ENCODE assay signal across 17 cellular contexts in the genomic region with DNA sequence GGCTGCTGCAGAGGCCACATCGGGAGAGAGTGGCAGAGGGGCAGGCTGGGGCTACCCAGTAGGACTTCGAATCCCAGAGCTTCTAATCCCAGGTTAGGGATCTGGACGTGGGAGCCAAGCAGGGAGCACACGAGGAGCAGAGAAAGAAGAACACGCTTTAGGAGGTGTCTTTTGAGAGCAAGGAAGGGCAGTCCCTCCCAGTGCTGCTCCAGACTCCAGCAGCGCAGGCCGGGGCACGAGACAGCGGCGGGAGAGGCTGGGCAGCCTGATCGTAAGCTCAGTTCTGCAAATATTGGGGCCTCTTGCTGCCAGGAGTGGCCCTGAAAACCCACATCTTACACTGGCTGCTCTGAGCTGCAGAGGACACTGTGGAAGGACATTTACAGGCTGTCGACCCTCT.
DNase-seq lines count a peak whose midpoint lies in the region; ATAC-seq and TF ChIP-seq lines count a peak whose summit lies in the region.
"Had no signal": no experiment of that assay in that cellular context is flagged by ENCODE, and none has a peak within 500 bp of the region (broad histone marks: within the 10 kb centered on the region; RNA-seq: fewer than 3 reads in every experiment).

No MANE protein-coding gene starts in this region.

- H3K4me1 Mint-ChIP-seq in stimulated activated naive B cell treated with anti-CD40 and anti-IgM and Interleukin-4, amounts not matched to agents 10 μg/mL and 1 μg/mL and 100 μg/mL, for 72 hours = peaks cover 38 to 50% of the 10 kb centered on the region in 2 donors

- H3K36me3 ChIP-seq in SJCRH30 = no peaks in the 10 kb centered on the region
- peaks cover 18% of the 10 kb centered on the region for H3K36me3 ChIP-seq in lower lobe of right lung

- peak overlapping the region; percentile 22; the same call in 1 of the 2 replicates for H3K27ac ChIP-seq in SJCRH30
- H3K27ac ChIP-seq in dorsolateral prefrontal cortex = peak overlapping the region; percentile 50 to 93 (median 86)
- H3K27ac ChIP-seq in lower lobe of right lung = peak overlapping the region; percentile 65
- H3K27ac ChIP-seq: HL-60, SK-N-MC had no signal

- no peaks in the 10 kb centered on the region for H3K9me3 ChIP-seq in SJCRH30 (replicated peaks)
- H3K9me3 ChIP-seq in lower lobe of right lung = no peaks in the 10 kb centered on the region

- H3K27me3 Mint-ChIP-seq in stimulated activated naive B cell treated with anti-CD40 and anti-IgM and Interleukin-4, amounts not matched to agents 10 μg/mL and 1 μg/mL and 100 μg/mL, for 72 hours = no peaks in the 10 kb centered on the region
- H3K27me3 Mint-ChIP-seq: B cell had no signal

- H3K4me1 ChIP-seq in SJCRH30 (peaks cover 8% of the 10 kb centered on the region), lower lobe of right lung (peaks cover 37% of the 10 kb centered on the region)

- intact Hi-C loops in dorsolateral prefrontal cortex (cut with DNase I) (loop anchor here (2.0 to 10.0 kb wide), 4 partner anchors 49 to 293 kb away; a partner anchor contains a TSS), lower lobe of right lung (cut with DNase I) (no loop called here)

- H3K4me3 Mint-ChIP-seq in stimulated activated naive B cell treated with anti-CD40 and anti-IgM and Interleukin-4, amounts not matched to agents 10 μg/mL and 1 μg/mL and 100 μg/mL, for 72 hours = no peak overlapping the region
- H3K4me3 Mint-ChIP-seq: nephron progenitor cell had no signal

- H3K9me3 Mint-ChIP-seq in stimulated activated naive B cell treated with anti-CD40 and anti-IgM and Interleukin-4, amounts not matched to agents 10 μg/mL and 1 μg/mL and 100 μg/mL, for 72 hours = no peaks in the 10 kb centered on the region
- H3K9me3 Mint-ChIP-seq: nephron progenitor cell had no signal

- H3K4me3 ChIP-seq in SJCRH30 = no peak overlapping the region
- H3K4me3 ChIP-seq in dorsolateral prefrontal cortex = peak overlapping the region in 1 of 59 donors; percentile 10
- no peak overlapping the region for H3K4me3 ChIP-seq in lower lobe of right lung
- H3K4me3 ChIP-seq: SK-N-MC, skin epidermis had no signal

- H3K27ac Mint-ChIP-seq in stimulated activated naive B cell treated with anti-CD40 and anti-IgM and Interleukin-4, amounts not matched to agents 10 μg/mL and 1 μg/mL and 100 μg/mL, for 72 hours = peak overlapping the region; percentile 20

- no peaks in the 10 kb centered on the region for H3K27me3 ChIP-seq in SJCRH30
- H3K27me3 ChIP-seq in dorsolateral prefrontal cortex = no peaks in the 10 kb centered on the region
- H3K27me3 ChIP-seq in lower lobe of right lung (ENCODE audit: low read depth) = no peaks in the 10 kb centered on the region

- ATAC-seq in lower lobe of right lung = no peak
- ATAC-seq in stimulated activated naive B cell treated with anti-CD40 and anti-IgM and Interleukin-4, amounts not matched to agents 10 μg/mL and 1 μg/mL and 100 μg/mL, for 72 hours (replicated peaks) = no peak
- ATAC-seq in HG03159 (IDR thresholded peaks at IDR 0.05; ENCODE audit: unreplicated experiment) = no peak

- peaks cover 37 to 65% of the 10 kb centered on the region in 2 donors for H3K36me3 Mint-ChIP-seq in stimulated activated naive B cell treated with anti-CD40 and anti-IgM and Interleukin-4, amounts not matched to agents 10 μg/mL and 1 μg/mL and 100 μg/mL, for 72 hours

- no peak for TF ChIP-seq CTCF in dorsolateral prefrontal cortex (IDR thresholded peaks at IDR 0.05 in 54 of 56, conservative IDR thresholded peaks at IDR 0.05 in 2 of 56; ENCODE audit: low read depth in 1 of 56, partially characterized antibody in 56 of 56)
- TF ChIP-seq CTCF in lower lobe of right lung (IDR thresholded peaks at IDR 0.05) = no peak

- no peak for DNase-seq in SJCRH30
- no peak for DNase-seq in dorsolateral prefrontal cortex
- no peak for DNase-seq in lower lobe of right lung
- DNase-seq in stimulated activated naive B cell treated with anti-CD40 and anti-IgM and Interleukin-4, amounts not matched to agents 10 μg/mL and 1 μg/mL and 100 μg/mL, for 72 hours = no peak
- DNase-seq in activated CD4-positive, CD25-positive, alpha-beta regulatory T cell treated with anti-CD3 and anti-CD28 coated beads, Interleukin-2, amount 50 U/mL, for 72 hours = no peak
- no peak for DNase-seq in hippocampal formation (lab: John Stamatoyannopoulos, UW)
- DNase-seq: activated naive CD4-positive, alpha-beta T cell treated with anti-CD3 and anti-CD28 coated beads, Interleukin-2, amount 50 U/mL, for 16 hours; HCEC 1CT; Kasumi-1; NCI-H1436 treated with DMSO at 0.1 percent for 48 hours; NCI-H345; nephron progenitor cell had no signal

Comparison
In these comparisons a context has a peak if more than half of its experiments do, and no peak if none do; other contexts are left out.
1. H3K27ac ChIP-seq: peak in every context shown above with its lines; median percentile 86 in dorsolateral prefrontal cortex; 65 in lower lobe of right lung; 22 in SJCRH30.